In genomic region chr2:39133215-39133851, GRCh38 we compare ENCODE assay signal across 19 cellular contexts. TPM values are rescaled to one million over a fixed set of nuclear protein-coding genes. Genes with fewer than 3 reads are reported as not detected.
DNase-seq lines count a peak whose midpoint lies in the region; ATAC-seq, FAIRE-seq and TF ChIP-seq lines count a peak whose summit lies in the region.
"Had no signal": no experiment of that assay in that cellular context is flagged by ENCODE, and none has a peak within 500 bp of the region (broad histone marks: within the 10 kb centered on the region; RNA-seq: fewer than 3 reads in every experiment).

No MANE protein-coding gene starts in this region.

- H3K79me2 ChIP-seq in OCI-LY7 (ENCODE audit: insufficient read depth, low read depth, low read length), result no peaks in the 10 kb centered on the region

- H3K4me1 Mint-ChIP-seq in activated naive CD4-positive, alpha-beta T cell treated with anti-CD3 and anti-CD28 coated beads, Interleukin-2, amount 10 ng/mL, durations not matched to agents 7 days and 5 days, result peaks cover 86% of the 10 kb centered on the region

- H3K9me3 Mint-ChIP-seq in activated naive CD4-positive, alpha-beta T cell treated with anti-CD3 and anti-CD28 coated beads, Interleukin-2, amount 10 ng/mL, durations not matched to agents 7 days and 5 days, result no peaks in the 10 kb centered on the region
- H3K9me3 Mint-ChIP-seq in activated naive CD4-positive, alpha-beta T cell treated with anti-CD3 and anti-CD28 coated beads, Interleukin-2, amount 50 U/mL, for 72 hours, result peaks cover 0 to 4% of the 10 kb centered on the region in 2 donors

- no peaks in the 10 kb centered on the region for H3K9me2 ChIP-seq in OCI-LY7 (ENCODE audit: insufficient read depth, low read length)

- no peak for TF ChIP-seq POLR2A in GM12891 (IDR thresholded peaks at IDR 0.05; ENCODE audit: low read depth, low read length)

- no peak overlapping the region for H3K27ac ChIP-seq in OCI-LY7 (ENCODE audit: low read depth, low read length, poor library complexity, severe bottlenecking)

- BruUV-seq in OCI-LY7 (replicated peaks; lab: Mats Ljungman, UMichigan), result no TSS peak

- H3K4me3 Mint-ChIP-seq in activated naive CD4-positive, alpha-beta T cell treated with anti-CD3 and anti-CD28 coated beads, Interleukin-2, amount 10 ng/mL, durations not matched to agents 7 days and 5 days, result no peak overlapping the region

- CTCF ChIA-PET in activated naive CD4-positive, alpha-beta T cell treated with anti-CD3 and anti-CD28 coated beads, Interleukin-2, amount 10 ng/mL, durations not matched to agents 7 days and 5 days (lab: Charles Lee), result interaction anchor here (1.1 to 1.8 kb wide), 4 partner anchors 9 to 94 kb away, joined by 3 to 6 read pairs (median 3); no protein-coding TSS in a partner anchor
- CTCF ChIA-PET in OCI-LY7 (lab: Charles Lee; ENCODE audit: unreplicated experiment), result no interaction called here

- H3K36me3 Mint-ChIP-seq in activated naive CD4-positive, alpha-beta T cell treated with anti-CD3 and anti-CD28 coated beads, Interleukin-2, amount 10 ng/mL, durations not matched to agents 7 days and 5 days, result peaks cover 12% of the 10 kb centered on the region
- no peaks in the 10 kb centered on the region for H3K36me3 Mint-ChIP-seq in activated naive CD4-positive, alpha-beta T cell treated with anti-CD3 and anti-CD28 coated beads, Interleukin-2, amount 50 U/mL, for 72 hours

- no peaks in the 10 kb centered on the region for H3K9me3 ChIP-seq in OCI-LY7 (ENCODE audit: low read length)
- H3K9me3 ChIP-seq: BE2C, Caco-2 had no signal

- H3K4me3 ChIP-seq in OCI-LY7 (ENCODE audit: low read depth, low read length, poor library complexity, severe bottlenecking), result no peak overlapping the region

- H3K36me3 ChIP-seq in OCI-LY7 (ENCODE audit: insufficient read depth, low read length), result no peaks in the 10 kb centered on the region
- H3K36me3 ChIP-seq: BE2C had no signal

- H3K4me2 ChIP-seq in OCI-LY7 (ENCODE audit: low read length), result no peak overlapping the region

- no peak for ATAC-seq in activated naive CD4-positive, alpha-beta T cell treated with anti-CD3 and anti-CD28 coated beads, Interleukin-2, amount 50 U/mL, for 72 hours
- no peak for ATAC-seq in HG02571 (IDR thresholded peaks at IDR 0.05; ENCODE audit: unreplicated experiment)
- ATAC-seq: Right ventricle myocardium inferior had no signal

- TF ChIP-seq CTCF in OCI-LY7 (conservative IDR thresholded peaks at IDR 0.05; ENCODE audit: low read length), result 0 out of 2 replicates have a peak, but pooled peaks have one; percentile 10

- intact Hi-C loops in OCI-LY7 (cut with micrococcal nuclease; ENCODE audit: unreplicated experiment), result no loop called here

- no peaks in the 10 kb centered on the region for H4K20me1 ChIP-seq in OCI-LY7 (ENCODE audit: insufficient read depth, low read length)

- H3K4me1 ChIP-seq in OCI-LY7 (ENCODE audit: insufficient read depth, low read length, poor library complexity, severe bottlenecking), result peaks cover 26% of the 10 kb centered on the region
- H3K4me1 ChIP-seq: BE2C had no signal

- POLR2A ChIA-PET in OCI-LY7 (lab: Charles Lee), result interaction anchor here (0.7 to 1.4 kb wide), 3 partner anchors 9 to 326 kb away, joined by 4 to 9 read pairs (median 8); partner anchors contain the start of gene SOS1

- peak; percentile 43 for FAIRE-seq in GM12891 (lab: Jason Lieb, UNC)

- H3K27me3 Mint-ChIP-seq in activated naive CD4-positive, alpha-beta T cell treated with anti-CD3 and anti-CD28 coated beads, Interleukin-2, amount 10 ng/mL, durations not matched to agents 7 days and 5 days, result no peaks in the 10 kb centered on the region

- peak overlapping the region; percentile 53 for H3K27ac Mint-ChIP-seq in activated naive CD4-positive, alpha-beta T cell treated with anti-CD3 and anti-CD28 coated beads, Interleukin-2, amount 10 ng/mL, durations not matched to agents 7 days and 5 days
- H3K27ac Mint-ChIP-seq in activated naive CD4-positive, alpha-beta T cell treated with anti-CD3 and anti-CD28 coated beads, Interleukin-2, amount 50 U/mL, for 72 hours, result no peak overlapping the region

- DNase-seq in activated naive CD4-positive, alpha-beta T cell treated with anti-CD3 and anti-CD28 coated beads, Interleukin-2, amount 10 ng/mL, durations not matched to agents 7 days and 5 days, result no peak
- no peak for DNase-seq in activated naive CD4-positive, alpha-beta T cell treated with anti-CD3 and anti-CD28 coated beads, Interleukin-2, amount 50 U/mL, for 72 hours (ENCODE audit: low spot score in 2 of 2)
- DNase-seq in GM12891 (ENCODE audit: insufficient read length, low spot score), result no peak
- DNase-seq in OCI-LY7 (ENCODE audit: low spot score), result peak; percentile 21
- peak; percentile 24 for DNase-seq in germinal center (ENCODE audit: low spot score)
- DNase-seq in NCI-H524 treated with DMSO at 0.1 percent for 48 hours (lab: John Stamatoyannopoulos, UW), result no peak
- DNase-seq: BE2C, Caco-2, DMS 273 treated with DMSO at 0.1 percent for 48 hours, DMS79 treated with DMSO at 0.1 percent for 48 hours, KBM-7, NCI-H1092, NCI-H1436, NCI-H1930, NCI-H510A, NCI-H774, OCI-M1 had no signal

- no peak overlapping the region for H2AFZ ChIP-seq in OCI-LY7 (ENCODE audit: low read length)

TF ChIP-seq in GM12891, 5 proteins besides CTCF, POLR2A, EP300 and RAD21:
- TF ChIP-seq SPI1 (IDR thresholded peaks at IDR 0.05; ENCODE audit: low read depth, low read length) (no peak), POLR2AphosphoS5 (IDR thresholded peaks at IDR 0.05; ENCODE audit: low read depth, low read length) (no peak), PAX5 (IDR thresholded peaks at IDR 0.05; ENCODE audit: insufficient read depth, low read length, severe bottlenecking) (no peak), TAF1 (IDR thresholded peaks at IDR 0.05; ENCODE audit: low read depth, low read length) (no peak)
TF ChIP-seq in GM12891: peak in this region for 0.

RNA-seq across cellular contexts. Expression of gene SOS1, which starts 12.5 kb away (rescaled TPM):
- 10 to 100 TPM; 34.8 to 57.1 TPM for total RNA-seq in activated naive CD4-positive, alpha-beta T cell treated with anti-CD3 and anti-CD28 coated beads, Interleukin-2, amount 50 U/mL, for 72 hours
- polyA plus RNA-seq in GM12891 (2012; ENCODE audit: low read depth, missing spikeins), result 3.8 TPM
- total RNA-seq in OCI-LY7 (2014; rRNA removed; shearing (Covaris generic)), result 15.2 and 21.3 TPM in 2 replicates
- total RNA-seq in OCI-LY7 (2022), result 40.0 and 47.9 TPM in 2 replicates

Comparison
In these comparisons a context has a peak if more than half of its experiments do, and no peak if none do; other contexts are left out.
1. DNase-seq: peak in OCI-LY7 (single experiment) and germinal center (single experiment); none in activated naive CD4-positive, alpha-beta T cell treated with anti-CD3 and anti-CD28 coated beads, Interleukin-2, amount 10 ng/mL, durations not matched to agents 7 days and 5 days (single experiment), activated naive CD4-positive, alpha-beta T cell treated with anti-CD3 and anti-CD28 coated beads, Interleukin-2, amount 50 U/mL, for 72 hours (0 of 2), GM12891 (single experiment) and NCI-H524 treated with DMSO at 0.1 percent for 48 hours (single experiment).